11 cellular contexts compared by ENCODE assay signal in genomic region chrX:16838202-16839066, GRCh38. TPM values are rescaled to one million over a fixed set of nuclear protein-coding genes. Genes with fewer than 3 reads are reported as not detected.
DNase-seq lines count a peak whose midpoint lies in the region; ATAC-seq and TF ChIP-seq lines count a peak whose summit lies in the region.
"Had no signal": no experiment of that assay in that cellular context is flagged by ENCODE, and none has a peak within 500 bp of the region (broad histone marks: within the 10 kb centered on the region; RNA-seq: fewer than 3 reads in every experiment).

No MANE protein-coding gene starts in this region.

- no peaks in the 10 kb centered on the region for H3K9me3 ChIP-seq in sigmoid colon
- H3K9me3 ChIP-seq: suprapubic skin had no signal

- DNase-seq in H7 = peak; percentile 18
- peak; percentile 1 for DNase-seq in T1000 (lab: John Stamatoyannopoulos, UW)
- DNase-seq in foreskin keratinocyte = peak in 1 of 2 donors; percentile 37
- DNase-seq in sigmoid colon = no peak
- no peak for DNase-seq in 8988T
- no peak for DNase-seq in activated gamma-delta T cell treated with Interleukin-2 at 50 U/mL for 16 hours
- DNase-seq in T-helper 2 cell = no peak
- DNase-seq: activated CD4-positive, CD25-positive, alpha-beta regulatory T cell treated with anti-CD3 and anti-CD28 coated beads, Interleukin-2, amount 50 U/mL, for 72 hours; NCI-H187 treated with DMSO at 0.1 percent for 48 hours had no signal

- no peak for TF ChIP-seq POLR2A in sigmoid colon (IDR thresholded peaks at IDR 0.05)

- H3K27me3 ChIP-seq in H7 (ENCODE audit: control insufficient read depth, insufficient read depth, low read length) (no peaks in the 10 kb centered on the region), foreskin keratinocyte (no peaks in the 10 kb centered on the region), sigmoid colon (no peaks in the 10 kb centered on the region)
- H3K27me3 ChIP-seq: suprapubic skin had no signal

- H3K27ac ChIP-seq in foreskin keratinocyte = no peak overlapping the region
- peak overlapping the region; percentile 44 to 75 (median 62) for H3K27ac ChIP-seq in sigmoid colon
- H3K27ac ChIP-seq: suprapubic skin had no signal

- H3K4me1 ChIP-seq in foreskin keratinocyte (no peaks in the 10 kb centered on the region), sigmoid colon (peaks cover 0 to 27% (median 5%) of the 10 kb centered on the region in 4 donors)

- peak in 1 of 4 donors; percentile 34 for TF ChIP-seq EP300 in sigmoid colon (IDR thresholded peaks at IDR 0.05)

- 71 to 83% methylated on average over 11 of the region's 11 CpGs for WGBS in sigmoid colon, 2 donors

- no peak for TF ChIP-seq CTCF in foreskin keratinocyte (conservative IDR thresholded peaks at IDR 0.05)
- TF ChIP-seq CTCF in sigmoid colon (IDR thresholded peaks at IDR 0.05) = no peak

- peaks cover 38% of the 10 kb centered on the region for H3K36me3 ChIP-seq in H7 (replicated peaks; ENCODE audit: control insufficient read depth, insufficient read depth, low read length)
- H3K36me3 ChIP-seq in sigmoid colon = peaks cover 0 to 12% (median 5%) of the 10 kb centered on the region in 4 donors

- ATAC-seq in foreskin keratinocyte (peak; percentile 56), HG03442 (IDR thresholded peaks at IDR 0.05; ENCODE audit: unreplicated experiment) (no peak)

- H3K4me3 ChIP-seq in H7 (ENCODE audit: insufficient read depth, low read depth, low read length) (no peak overlapping the region), sigmoid colon (no peak overlapping the region)
- H3K4me3 ChIP-seq: suprapubic skin had no signal

- intact Hi-C loops in sigmoid colon (cut with DNase I) = no loop called here

RNA-seq across cellular contexts. Expression of gene RBBP7, which starts 31.7 kb away (rescaled TPM):
- 158 and 198 TPM in 2 replicates for total RNA-seq in H7 (2014; rRNA removed; shearing (Covaris generic))
- total RNA-seq in foreskin keratinocyte = 141 and 150 TPM in 2 replicates
- polyA plus RNA-seq in foreskin keratinocyte = 149 and 169 TPM in 2 replicates
- total RNA-seq in sigmoid colon = 100 to 1,000 TPM in 3 of 4 donors, 10 to 100 TPM in 1; 99.8 to 130 (median 118) TPM
- polyA plus RNA-seq in sigmoid colon = 100 to 1,000 TPM in 1 of 3 donors, 10 to 100 TPM in 2; 59.4 to 110 (median 70.9) TPM

RNA-seq across cellular contexts. Expression of gene TXLNG, which starts 52.2 kb away (rescaled TPM):
- total RNA-seq in H7 (2014; rRNA removed; shearing (Covaris generic)) = 35.6 and 43.2 TPM in 2 replicates
- total RNA-seq in foreskin keratinocyte = 15.7 and 16.2 TPM in 2 replicates
- 7.1 and 8.9 TPM in 2 replicates for polyA plus RNA-seq in foreskin keratinocyte
- 10 to 100 TPM; 11.5 to 20.1 (median 13.2) TPM for total RNA-seq in sigmoid colon
- polyA plus RNA-seq in sigmoid colon = 1 to 10 TPM; 3.9 to 7.4 (median 5.4) TPM

Comparison
In these comparisons a context has a peak if more than half of its experiments do, and no peak if none do; other contexts are left out.
1. DNase-seq: peak in H7 (single experiment) and T1000 (single experiment); none in sigmoid colon (single experiment), 8988T (single experiment), activated gamma-delta T cell treated with Interleukin-2 at 50 U/mL for 16 hours (single experiment) and T-helper 2 cell (0 of 5).